In the genomic region with DNA sequence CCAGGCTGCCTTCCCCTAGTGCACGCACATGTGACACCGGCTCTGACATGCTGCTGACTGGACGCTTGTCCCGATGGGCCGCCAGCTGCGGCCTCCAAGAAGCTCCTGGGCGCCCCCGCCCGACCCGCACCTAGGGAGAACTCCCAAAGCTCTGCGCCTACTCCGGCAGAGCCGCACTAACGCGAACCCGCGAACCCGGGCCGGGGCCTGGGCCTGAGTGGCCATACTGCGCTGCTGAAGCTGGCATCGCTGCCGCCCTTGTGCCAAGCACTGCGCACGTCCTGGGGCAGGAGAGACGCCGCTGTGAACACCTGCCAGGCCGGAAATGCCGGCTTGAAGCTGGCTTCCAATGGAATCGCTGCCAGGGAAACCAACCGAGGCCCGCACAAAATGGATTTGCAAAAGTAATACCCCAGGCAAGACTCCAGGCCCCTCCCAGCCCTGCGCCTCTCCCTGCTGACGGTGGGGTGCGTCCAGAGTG, we compare ENCODE assay signal across 1 cellular context.
TF ChIP-seq lines count a peak whose summit lies in the region.

No MANE protein-coding gene starts in this region.

TF ChIP-seq in HepG2, 621 proteins besides CTCF, POLR2A, EP300 and RAD21 (continued from another document):
- TF ChIP-seq, protein P1, sequence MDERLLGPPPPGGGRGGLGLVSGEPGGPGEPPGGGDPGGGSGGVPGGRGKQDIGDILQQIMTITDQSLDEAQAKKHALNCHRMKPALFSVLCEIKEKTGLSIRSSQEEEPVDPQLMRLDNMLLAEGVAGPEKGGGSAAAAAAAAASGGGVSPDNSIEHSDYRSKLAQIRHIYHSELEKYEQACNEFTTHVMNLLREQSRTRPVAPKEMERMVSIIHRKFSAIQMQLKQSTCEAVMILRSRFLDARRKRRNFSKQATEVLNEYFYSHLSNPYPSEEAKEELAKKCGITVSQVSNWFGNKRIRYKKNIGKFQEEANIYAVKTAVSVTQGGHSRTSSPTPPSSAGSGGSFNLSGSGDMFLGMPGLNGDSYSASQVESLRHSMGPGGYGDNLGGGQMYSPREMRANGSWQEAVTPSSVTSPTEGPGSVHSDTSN (CRISPR knock-in tag; IDR thresholded peaks at IDR 0.05): no peak
- TF ChIP-seq TARDBP (CRISPR knock-in tag; IDR thresholded peaks at IDR 0.05): no peak
- no peak for TF ChIP-seq ZNF432 (CRISPR knock-in tag; IDR thresholded peaks at IDR 0.05; ENCODE audit: borderline replicate concordance)
